Comparison of ENCODE assay signal across 21 cellular contexts in the genomic region with DNA sequence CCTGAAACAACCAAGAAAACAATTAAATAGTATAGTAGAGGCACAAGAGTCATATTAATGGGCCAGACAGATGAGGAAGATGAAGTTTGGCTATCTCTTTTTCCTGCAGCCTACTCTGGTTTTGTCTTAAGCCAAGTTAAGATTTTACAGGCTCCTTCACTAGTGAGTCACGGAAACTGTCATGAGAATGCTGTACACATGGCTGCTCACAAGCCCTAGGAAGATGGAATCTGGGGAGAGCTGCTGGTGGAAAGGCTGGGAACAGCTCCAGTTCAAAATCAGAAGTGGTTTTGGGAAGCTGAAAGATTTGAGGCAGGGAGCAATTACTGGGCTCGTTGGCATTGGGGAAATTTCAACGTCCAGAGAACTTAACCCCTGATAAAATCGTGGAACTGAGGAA. TPM values are rescaled to one million over a fixed set of nuclear protein-coding genes. Genes with fewer than 3 reads are reported as not detected.
DNase-seq lines count a peak whose midpoint lies in the region; ATAC-seq and TF ChIP-seq lines count a peak whose summit lies in the region.
"Had no signal": no experiment of that assay in that cellular context is flagged by ENCODE, and none has a peak within 500 bp of the region (broad histone marks: within the 10 kb centered on the region; RNA-seq: fewer than 3 reads in every experiment).

No MANE protein-coding gene starts in this region.

- POLR2A ChIA-PET in activated CD4-positive, alpha-beta T cell treated with anti-CD3 and anti-CD28 coated beads, Interleukin-2, amount 10 ng/mL, durations not matched to agents 7 days and 5 days (lab: Charles Lee) = no interaction called here

- H3K36me3 Mint-ChIP-seq in activated CD4-positive, alpha-beta T cell treated with anti-CD3 and anti-CD28 coated beads, Interleukin-2, amount 10 ng/mL, durations not matched to agents 7 days and 5 days (ENCODE audit: low read depth) = peaks cover 19% of the 10 kb centered on the region
- H3K36me3 Mint-ChIP-seq in T-helper 17 cell (ENCODE audit: low read depth) = peaks cover 2% of the 10 kb centered on the region
- H3K36me3 Mint-ChIP-seq in stimulated activated memory B cell treated with anti-CD40 and anti-IgM and Interleukin-4, amounts not matched to agents 10 μg/mL and 1 μg/mL and 100 μg/mL, for 72 hours = peaks cover 5% of the 10 kb centered on the region

- no peak overlapping the region for H3K27ac ChIP-seq in dorsolateral prefrontal cortex
- H3K27ac ChIP-seq: sigmoid colon had no signal

- no peak overlapping the region for H3K4me3 Mint-ChIP-seq in activated CD4-positive, alpha-beta T cell treated with anti-CD3 and anti-CD28 coated beads, Interleukin-2, amount 10 ng/mL, durations not matched to agents 7 days and 5 days
- H3K4me3 Mint-ChIP-seq in T-helper 17 cell = no peak overlapping the region
- H3K4me3 Mint-ChIP-seq in stimulated activated memory B cell treated with anti-CD40 and anti-IgM and Interleukin-4, amounts not matched to agents 10 μg/mL and 1 μg/mL and 100 μg/mL, for 72 hours = no peak overlapping the region
- H3K4me3 Mint-ChIP-seq: T-helper 1 cell treated with Interleukin-12 subunit alpha and Interleukin-12 subunit beta and Interleukin-4 antibody, amounts not matched to agents 30 μg/mL and 1 μg/mL, for 36 hours had no signal

- H3K4me1 Mint-ChIP-seq in activated CD4-positive, alpha-beta T cell treated with anti-CD3 and anti-CD28 coated beads, Interleukin-2, amount 10 ng/mL, durations not matched to agents 7 days and 5 days = peaks cover 28% of the 10 kb centered on the region
- peaks cover 16% of the 10 kb centered on the region for H3K4me1 Mint-ChIP-seq in T-helper 17 cell
- H3K4me1 Mint-ChIP-seq in stimulated activated memory B cell treated with anti-CD40 and anti-IgM and Interleukin-4, amounts not matched to agents 10 μg/mL and 1 μg/mL and 100 μg/mL, for 72 hours = peaks cover 30% of the 10 kb centered on the region

- intact Hi-C loops in dorsolateral prefrontal cortex (cut with DNase I) = no loop called here

- peaks cover 12% of the 10 kb centered on the region for H3K9me3 Mint-ChIP-seq in activated CD4-positive, alpha-beta T cell treated with anti-CD3 and anti-CD28 coated beads, Interleukin-2, amount 10 ng/mL, durations not matched to agents 7 days and 5 days
- H3K9me3 Mint-ChIP-seq in stimulated activated memory B cell treated with anti-CD40 and anti-IgM and Interleukin-4, amounts not matched to agents 10 μg/mL and 1 μg/mL and 100 μg/mL, for 72 hours = peaks cover 3% of the 10 kb centered on the region
- H3K9me3 Mint-ChIP-seq: IgD-negative memory B cell had no signal

- H3K27ac Mint-ChIP-seq in activated CD4-positive, alpha-beta T cell treated with anti-CD3 and anti-CD28 coated beads, Interleukin-2, amount 10 ng/mL, durations not matched to agents 7 days and 5 days = peak overlapping the region; percentile 3
- peak overlapping the region; percentile 22 for H3K27ac Mint-ChIP-seq in T-helper 17 cell
- H3K27ac Mint-ChIP-seq in stimulated activated memory B cell treated with anti-CD40 and anti-IgM and Interleukin-4, amounts not matched to agents 10 μg/mL and 1 μg/mL and 100 μg/mL, for 72 hours = peak overlapping the region; percentile 61
- H3K27ac Mint-ChIP-seq: IgD-negative memory B cell; T-helper 1 cell treated with Interleukin-12 subunit alpha and Interleukin-12 subunit beta and Interleukin-4 antibody, amounts not matched to agents 30 μg/mL and 1 μg/mL, for 36 hours had no signal

- no peak for ATAC-seq in T-helper 17 cell
- ATAC-seq in stimulated activated memory B cell treated with anti-CD40 and anti-IgM and Interleukin-4, amounts not matched to agents 10 μg/mL and 1 μg/mL and 100 μg/mL, for 72 hours = no peak
- no peak for ATAC-seq in HG03159 (IDR thresholded peaks at IDR 0.05; ENCODE audit: unreplicated experiment)
- ATAC-seq: HCT116 had no signal

- no peak overlapping the region for H3K4me3 ChIP-seq in dorsolateral prefrontal cortex
- H3K4me3 ChIP-seq: sigmoid colon had no signal

- H3K27me3 Mint-ChIP-seq in activated CD4-positive, alpha-beta T cell treated with anti-CD3 and anti-CD28 coated beads, Interleukin-2, amount 10 ng/mL, durations not matched to agents 7 days and 5 days = no peaks in the 10 kb centered on the region
- no peaks in the 10 kb centered on the region for H3K27me3 Mint-ChIP-seq in T-helper 17 cell
- H3K27me3 Mint-ChIP-seq in stimulated activated memory B cell treated with anti-CD40 and anti-IgM and Interleukin-4, amounts not matched to agents 10 μg/mL and 1 μg/mL and 100 μg/mL, for 72 hours = no peaks in the 10 kb centered on the region
- H3K27me3 Mint-ChIP-seq: IgD-negative memory B cell had no signal

- CTCF ChIA-PET in activated CD4-positive, alpha-beta T cell treated with anti-CD3 and anti-CD28 coated beads, Interleukin-2, amount 10 ng/mL, durations not matched to agents 7 days and 5 days (lab: Charles Lee) = interaction anchor here (1.4 to 2.4 kb wide), 3 partner anchors 9 to 98 kb away, joined by 4 to 9 read pairs (median 6); no protein-coding TSS in a partner anchor

- H3K9me3 ChIP-seq in T-helper 17 cell (ENCODE audit: control insufficient read depth, low read length, poor library complexity, severe bottlenecking) = no peaks in the 10 kb centered on the region
- H3K9me3 ChIP-seq: sigmoid colon had no signal

- no peak for DNase-seq in activated CD4-positive, alpha-beta T cell treated with anti-CD3 and anti-CD28 coated beads, Interleukin-2, amount 10 ng/mL, durations not matched to agents 7 days and 5 days
- DNase-seq in activated CD4-positive, alpha-beta T cell treated with anti-CD3 and anti-CD28 coated beads, Interleukin-2, amount 50 U/mL, for 48 hours = no peak
- DNase-seq in T-helper 17 cell (no peak), glomerular visceral epithelial cell (ENCODE audit: extremely low spot score) (peak; percentile 69), NOMO-1 treated with dmso at 0.1 percent for 144 hours (lab: John Stamatoyannopoulos, UW; ENCODE audit: unreplicated experiment) (no peak), dorsolateral prefrontal cortex (no peak)
- DNase-seq: activated CD4-positive, CD25-positive, alpha-beta regulatory T cell; activated naive CD4-positive, alpha-beta T cell treated with anti-CD3 and anti-CD28 coated beads, Interleukin-2, amount 50 U/mL, for 16 hours; caudate nucleus; effector memory CD4-positive, alpha-beta T cell; GF-D8; NCI-H1048; NCI-H82; sigmoid colon; stimulated activated CD4-positive, alpha-beta T cell treated with anti-CD3 and anti-CD28 coated beads, Interleukin-4, amount 100 ng/mL, for 1 hour; stimulated activated CD8-positive, alpha-beta memory T cell treated with anti-CD3 and anti-CD28 coated beads, Interleukin-4, amount 100 ng/mL, for 48 hours had no signal

- no peak for TF ChIP-seq CTCF in dorsolateral prefrontal cortex (IDR thresholded peaks at IDR 0.05 in 54 of 56, conservative IDR thresholded peaks at IDR 0.05 in 2 of 56; ENCODE audit: low read depth in 1 of 56, partially characterized antibody in 56 of 56)

- peaks cover 0 to 7% (median 0%) of the 10 kb centered on the region in 45 donors for H3K27me3 ChIP-seq in dorsolateral prefrontal cortex
- H3K27me3 ChIP-seq: sigmoid colon had no signal

RNA-seq across cellular contexts. Expression of a gene that starts 46.4 kb away (rescaled TPM):
- total RNA-seq in activated CD4-positive, alpha-beta T cell treated with anti-CD3 and anti-CD28 coated beads, Interleukin-2, amount 10 ng/mL, durations not matched to agents 7 days and 5 days = 100 to 1,000 TPM; 177 to 209 TPM
- 100 to 1,000 TPM; 157 to 226 TPM for total RNA-seq in T-helper 17 cell
- total RNA-seq in dorsolateral prefrontal cortex = 100 to 1,000 TPM in 3 of 120 experiments, 10 to 100 TPM in 117; 24.3 to 131 (median 50.3) TPM

Comparison
In these comparisons a context has a peak if more than half of its experiments do, and no peak if none do; other contexts are left out.
1. H3K27ac Mint-ChIP-seq: peak in every context shown above with its lines; median percentile 61 in stimulated activated memory B cell treated with anti-CD40 and anti-IgM and Interleukin-4, amounts not matched to agents 10 μg/mL and 1 μg/mL and 100 μg/mL, for 72 hours; 22 in T-helper 17 cell; 3 in activated CD4-positive, alpha-beta T cell treated with anti-CD3 and anti-CD28 coated beads, Interleukin-2, amount 10 ng/mL, durations not matched to agents 7 days and 5 days.